In the genomic region with DNA sequence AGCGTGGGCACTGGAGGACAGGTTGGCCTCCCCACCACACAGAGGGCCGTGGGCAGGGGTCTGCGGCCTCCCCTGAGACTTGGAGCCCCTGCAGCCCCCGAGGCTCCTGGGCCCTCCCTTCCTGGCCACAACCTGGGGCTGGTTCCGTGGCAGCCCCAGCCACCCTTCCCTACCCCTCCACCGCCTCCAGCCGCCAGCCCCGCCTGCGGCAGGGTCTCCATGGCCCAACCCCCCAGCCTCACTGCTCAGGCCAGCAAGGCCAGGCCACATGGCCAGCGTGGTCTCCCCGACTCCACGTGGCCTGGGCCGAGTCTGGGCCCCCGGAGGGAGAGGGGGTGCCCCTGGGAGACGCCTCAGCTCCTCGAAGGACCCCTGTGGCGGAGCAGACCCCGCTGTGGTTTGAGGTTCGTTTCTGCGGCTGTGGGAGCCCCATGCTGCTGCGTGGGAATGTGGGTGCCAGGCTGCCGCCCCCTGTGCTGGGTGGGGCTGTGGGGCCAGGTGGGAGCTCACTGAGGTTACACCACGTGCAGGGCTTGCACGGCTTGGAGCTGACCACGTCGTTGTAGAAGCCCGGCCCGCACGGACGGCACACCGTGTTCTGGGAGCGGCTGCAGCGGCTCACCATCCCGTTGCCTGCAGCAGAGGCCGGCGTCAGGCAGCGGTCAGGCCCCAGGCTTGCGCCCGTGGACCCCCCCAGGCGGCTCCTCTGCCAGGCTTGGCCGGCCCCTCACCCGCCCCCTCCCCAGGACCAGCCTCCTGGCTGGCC, we compare ENCODE assay signal across 12 cellular contexts. TPM values are rescaled to one million over a fixed set of nuclear protein-coding genes. Genes with fewer than 3 reads are reported as not detected.
A peak's percentile ranks its signal among the peaks of the same experiment; 100 is the strongest.
DNase-seq lines count a peak whose midpoint lies in the region; ATAC-seq and TF ChIP-seq lines count a peak whose summit lies in the region.
"Had no signal": no experiment of that assay in that cellular context is flagged by ENCODE, and none has a peak within 500 bp of the region (broad histone marks: within the 10 kb centered on the region; RNA-seq: fewer than 3 reads in every experiment).

No MANE protein-coding gene starts in this region.

- TF ChIP-seq EP300 in gastroesophageal sphincter (IDR thresholded peaks at IDR 0.05) = no peak

- intact Hi-C loops in CD14-positive monocyte (cut with micrococcal nuclease) = no loop called here

- 0 out of 2 replicates have a peak, but pooled peaks cover 3% of the 10 kb centered on the region for H3F3A ChIP-seq in Loucy (ENCODE audit: low read depth)

- H3K27me3 ChIP-seq in Loucy (ENCODE audit: insufficient read depth, low read length, poor library complexity, severe bottlenecking) (no peaks in the 10 kb centered on the region), gastroesophageal sphincter (peaks cover 6% of the 10 kb centered on the region)
- H3K27me3 ChIP-seq: body of pancreas had no signal

- H3K36me3 Mint-ChIP-seq in activated CD8-positive, alpha-beta memory T cell treated with anti-CD3 and anti-CD28 coated beads, Interleukin-2, amount 10 ng/mL, durations not matched to agents 7 days and 5 days = peaks cover 14% of the 10 kb centered on the region
- H3K36me3 Mint-ChIP-seq in stimulated activated effector memory CD8-positive, alpha-beta T cell treated with anti-CD3 and anti-CD28 coated beads, Interleukin-12 subunit alpha, Interleukin-12 subunit beta, amount 100 ng/mL, for 72 hours = peaks cover 97% of the 10 kb centered on the region
- peaks cover 17 to 19% of the 10 kb centered on the region in 2 donors for H3K36me3 Mint-ChIP-seq in CD14-positive monocyte

- H3K4me1 Mint-ChIP-seq in activated CD8-positive, alpha-beta memory T cell treated with anti-CD3 and anti-CD28 coated beads, Interleukin-2, amount 10 ng/mL, durations not matched to agents 7 days and 5 days = peaks cover 42% of the 10 kb centered on the region
- peaks cover 59% of the 10 kb centered on the region for H3K4me1 Mint-ChIP-seq in stimulated activated effector memory CD8-positive, alpha-beta T cell treated with anti-CD3 and anti-CD28 coated beads, Interleukin-12 subunit alpha, Interleukin-12 subunit beta, amount 100 ng/mL, for 72 hours
- peaks cover 6% of the 10 kb centered on the region for H3K4me1 Mint-ChIP-seq in CD14-positive monocyte

- peaks cover 43% of the 10 kb centered on the region for H3K4me1 ChIP-seq in Loucy (ENCODE audit: insufficient read depth, low read length, poor library complexity, severe bottlenecking)
- H3K4me1 ChIP-seq in gastroesophageal sphincter = peaks cover 0 to 27% (median 0%) of the 10 kb centered on the region in 3 donors

- H3K27ac ChIP-seq in gastroesophageal sphincter = peak overlapping the region in 1 of 4 donors; percentile 38
- H3K27ac ChIP-seq: body of pancreas had no signal

- H3K36me3 ChIP-seq in Loucy (ENCODE audit: insufficient read depth, low read length) = peaks cover 23% of the 10 kb centered on the region; the same call in 1 of the 2 replicates
- H3K36me3 ChIP-seq in gastroesophageal sphincter = peaks cover 0 to 33% of the 10 kb centered on the region in 2 donors

- TF ChIP-seq CTCF in Loucy (conservative IDR thresholded peaks at IDR 0.05; ENCODE audit: low read length) (no peak), gastroesophageal sphincter (IDR thresholded peaks at IDR 0.05) (no peak), CD14-positive monocyte (IDR thresholded peaks at IDR 0.05) (no peak)

- H4K20me1 ChIP-seq in Loucy (ENCODE audit: insufficient read depth, low read length, poor library complexity, severe bottlenecking) = no peaks in the 10 kb centered on the region

- H3K9me3 Mint-ChIP-seq in activated CD8-positive, alpha-beta memory T cell treated with anti-CD3 and anti-CD28 coated beads, Interleukin-2, amount 10 ng/mL, durations not matched to agents 7 days and 5 days (ENCODE audit: low read depth) = no peaks in the 10 kb centered on the region
- H3K9me3 Mint-ChIP-seq in stimulated activated effector memory CD8-positive, alpha-beta T cell treated with anti-CD3 and anti-CD28 coated beads, Interleukin-12 subunit alpha, Interleukin-12 subunit beta, amount 100 ng/mL, for 72 hours = no peaks in the 10 kb centered on the region
- peaks cover 0 to 2% (median 0%) of the 10 kb centered on the region in 7 donors for H3K9me3 Mint-ChIP-seq in CD14-positive monocyte

- H3K27me3 Mint-ChIP-seq in activated CD8-positive, alpha-beta memory T cell treated with anti-CD3 and anti-CD28 coated beads, Interleukin-2, amount 10 ng/mL, durations not matched to agents 7 days and 5 days = no peaks in the 10 kb centered on the region
- H3K27me3 Mint-ChIP-seq in CD14-positive monocyte (ENCODE audit: low read depth in 3 of 3) = peaks cover 29 to 53% (median 42%) of the 10 kb centered on the region in 3 donors

- no peak overlapping the region for H2AFZ ChIP-seq in Loucy (ENCODE audit: low read length)

- H3K9me3 ChIP-seq in Loucy (ENCODE audit: insufficient read depth, low read depth, low read length) (no peaks in the 10 kb centered on the region), gastroesophageal sphincter (no peaks in the 10 kb centered on the region)
- H3K9me3 ChIP-seq: body of pancreas had no signal

- CTCF ChIA-PET in activated CD8-positive, alpha-beta memory T cell treated with anti-CD3 and anti-CD28 coated beads, Interleukin-2, amount 10 ng/mL, durations not matched to agents 7 days and 5 days (lab: Charles Lee) = interaction anchor here (0.9 to 1.7 kb wide), 4 partner anchors 18 to 334 kb away, joined by 3 to 11 read pairs (median 3); no protein-coding TSS in a partner anchor

- peak overlapping the region; percentile 77 for H3K9ac ChIP-seq in Loucy (ENCODE audit: low read depth, low read length, poor library complexity, severe bottlenecking)

- H3K9me2 ChIP-seq in Loucy (replicated peaks; ENCODE audit: low read depth, low read length) = no peaks in the 10 kb centered on the region

- peaks cover 20% of the 10 kb centered on the region; the same call in 1 of the 2 replicates for H3K79me2 ChIP-seq in Loucy (ENCODE audit: insufficient read depth, low read length)

- ATAC-seq in activated CD8-positive, alpha-beta memory T cell treated with anti-CD3 and anti-CD28 coated beads, Interleukin-2, amount 10 ng/mL, durations not matched to agents 7 days and 5 days = peak; percentile 28
- ATAC-seq in gastroesophageal sphincter = peak; percentile 4
- peak; percentile 38 for ATAC-seq in stimulated activated effector memory CD8-positive, alpha-beta T cell treated with anti-CD3 and anti-CD28 coated beads, Interleukin-12 subunit alpha, Interleukin-12 subunit beta, amount 100 ng/mL, for 72 hours

- peak; percentile 61 for DNase-seq in activated CD8-positive, alpha-beta memory T cell treated with anti-CD3 and anti-CD28 coated beads, Interleukin-2, amount 10 ng/mL, durations not matched to agents 7 days and 5 days
- DNase-seq in stimulated activated effector memory CD8-positive, alpha-beta T cell treated with anti-CD3 and anti-CD28 coated beads, Interleukin-12 subunit alpha, Interleukin-12 subunit beta, amount 100 ng/mL, for 72 hours (ENCODE audit: low spot score in 2 of 2) = no peak
- DNase-seq in A172 (ENCODE audit: low spot score) = no peak
- DNase-seq in NCI-H524 treated with DMSO at 0.1 percent for 48 hours (lab: John Stamatoyannopoulos, UW) = no peak
- no peak for DNase-seq in CD14-positive monocyte (ENCODE audit: low spot score)
- DNase-seq: foreskin fibroblast, NCI-H774 had no signal

- peak overlapping the region; percentile 78 for H3K4me2 ChIP-seq in Loucy (ENCODE audit: low read depth, low read length, poor library complexity, severe bottlenecking)

- H3K4me3 ChIP-seq in Loucy (ENCODE audit: low read length, poor library complexity, severe bottlenecking) (peak overlapping the region; percentile 71), gastroesophageal sphincter (peak overlapping the region in 1 of 2 donors; percentile 40)
- H3K4me3 ChIP-seq: body of pancreas had no signal

- no peak overlapping the region for H3K27ac Mint-ChIP-seq in activated CD8-positive, alpha-beta memory T cell treated with anti-CD3 and anti-CD28 coated beads, Interleukin-2, amount 10 ng/mL, durations not matched to agents 7 days and 5 days
- H3K27ac Mint-ChIP-seq in stimulated activated effector memory CD8-positive, alpha-beta T cell treated with anti-CD3 and anti-CD28 coated beads, Interleukin-12 subunit alpha, Interleukin-12 subunit beta, amount 100 ng/mL, for 72 hours = peak overlapping the region; percentile 74
- H3K27ac Mint-ChIP-seq in CD14-positive monocyte = no peak overlapping the region

- peak overlapping the region; percentile 26 for H3K4me3 Mint-ChIP-seq in activated CD8-positive, alpha-beta memory T cell treated with anti-CD3 and anti-CD28 coated beads, Interleukin-2, amount 10 ng/mL, durations not matched to agents 7 days and 5 days
- peak overlapping the region; percentile 93 for H3K4me3 Mint-ChIP-seq in stimulated activated effector memory CD8-positive, alpha-beta T cell treated with anti-CD3 and anti-CD28 coated beads, Interleukin-12 subunit alpha, Interleukin-12 subunit beta, amount 100 ng/mL, for 72 hours
- H3K4me3 Mint-ChIP-seq in CD14-positive monocyte = peak overlapping the region in 1 of 2 donors; percentile 21

- no peak for TF ChIP-seq POLR2A in gastroesophageal sphincter (IDR thresholded peaks at IDR 0.05)

- 25% methylated on average over 3 of the region's 42 CpGs; no CpG with 5 or more reads in 1 of the 2 donors for WGBS in gastroesophageal sphincter (ENCODE audit: low coverage in 1 of 2), 2 donors

RNA-seq across cellular contexts. Expression of a gene that starts 0.6 kb away (rescaled TPM):
- total RNA-seq in activated CD8-positive, alpha-beta memory T cell treated with anti-CD3 and anti-CD28 coated beads, Interleukin-2, amount 10 ng/mL, durations not matched to agents 7 days and 5 days = 10 to 100 TPM in 1 of 2 experiments, 1 to 10 TPM in 1; 8.1 to 72.4 TPM
- total RNA-seq in gastroesophageal sphincter = 1 to 10 TPM in 3 of 4 donors, under 1 TPM in 1; 0.93 to 1.6 (median 1.3) TPM
- total RNA-seq in A172 (2014; rRNA removed; shearing (Covaris generic)) = not detected in 2 replicates
- polyA plus RNA-seq in CD14-positive monocyte = not detected
- total RNA-seq: myocyte had no signal

RNA-seq across cellular contexts. Expression of a gene that starts 6.9 kb away (rescaled TPM):
- 100 to 1,000 TPM in 1 of 2 experiments, 10 to 100 TPM in 1; 28.1 to 156 TPM for total RNA-seq in activated CD8-positive, alpha-beta memory T cell treated with anti-CD3 and anti-CD28 coated beads, Interleukin-2, amount 10 ng/mL, durations not matched to agents 7 days and 5 days
- total RNA-seq in gastroesophageal sphincter = 1 to 10 TPM in 1 of 4 donors, under 1 TPM in 1, not detected in 2; 0.35 to 2.2 TPM
- not detected in 2 replicates for total RNA-seq in A172 (2014; rRNA removed; shearing (Covaris generic))
- polyA plus RNA-seq in CD14-positive monocyte = not detected
- total RNA-seq: body of pancreas, LHCN-M2, myocyte had no signal

RNA-seq across cellular contexts. Expression of a gene that starts 18.5 kb away (rescaled TPM):
- 100 to 1,000 TPM; 109 to 144 TPM for total RNA-seq in activated CD8-positive, alpha-beta memory T cell treated with anti-CD3 and anti-CD28 coated beads, Interleukin-2, amount 10 ng/mL, durations not matched to agents 7 days and 5 days
- total RNA-seq in gastroesophageal sphincter = 100 to 1,000 TPM in 2 of 4 donors, 10 to 100 TPM in 2; 84.2 to 115 (median 93.9) TPM
- total RNA-seq in A172 (2014; rRNA removed; shearing (Covaris generic)) = 93.4 and 109 TPM in 2 replicates
- 10 to 100 TPM; 81.7 to 89.0 TPM for polyA plus RNA-seq in CD14-positive monocyte

RNA-seq across cellular contexts. Expression of a gene that starts 18.7 kb away (rescaled TPM):
- total RNA-seq in activated CD8-positive, alpha-beta memory T cell treated with anti-CD3 and anti-CD28 coated beads, Interleukin-2, amount 10 ng/mL, durations not matched to agents 7 days and 5 days = 10 to 100 TPM; 17.6 to 25.5 TPM
- 10 to 100 TPM; 12.3 to 24.1 (median 15.0) TPM for total RNA-seq in gastroesophageal sphincter
- total RNA-seq in A172 (2014; rRNA removed; shearing (Covaris generic)) = 30.7 and 38.8 TPM in 2 replicates
- 1 to 10 TPM; 1.9 to 8.8 TPM for polyA plus RNA-seq in CD14-positive monocyte

RNA-seq across cellular contexts. Expression of a gene that starts 33.2 kb away (rescaled TPM):
- total RNA-seq in activated CD8-positive, alpha-beta memory T cell treated with anti-CD3 and anti-CD28 coated beads, Interleukin-2, amount 10 ng/mL, durations not matched to agents 7 days and 5 days = 1 to 10 TPM; 2.0 to 2.6 TPM
- total RNA-seq in gastroesophageal sphincter = 1 to 10 TPM in 3 of 4 donors, under 1 TPM in 1; 0.96 to 2.8 (median 1.7) TPM
- total RNA-seq in A172 (2014; rRNA removed; shearing (Covaris generic)) = not detected in 2 replicates
- not detected for polyA plus RNA-seq in CD14-positive monocyte
- total RNA-seq: body of pancreas had no signal

Comparison
In these comparisons a context has a peak if more than half of its experiments do, and no peak if none do; other contexts are left out.
1. RNA of a gene that starts 6.9 kb away (total RNA-seq): 28.1 to 156 TPM in activated CD8-positive, alpha-beta memory T cell treated with anti-CD3 and anti-CD28 coated beads, Interleukin-2, amount 10 ng/mL, durations not matched to agents 7 days and 5 days; 0.35 to 2.2 TPM in gastroesophageal sphincter and not detected in A172; every median in the first group is over 4 times any median in the second.
2. Peak in every context shown above with its lines, with median percentiles within 50 percentile points of each other: ATAC-seq.